23 cellular contexts compared by ENCODE assay signal in the genomic region with DNA sequence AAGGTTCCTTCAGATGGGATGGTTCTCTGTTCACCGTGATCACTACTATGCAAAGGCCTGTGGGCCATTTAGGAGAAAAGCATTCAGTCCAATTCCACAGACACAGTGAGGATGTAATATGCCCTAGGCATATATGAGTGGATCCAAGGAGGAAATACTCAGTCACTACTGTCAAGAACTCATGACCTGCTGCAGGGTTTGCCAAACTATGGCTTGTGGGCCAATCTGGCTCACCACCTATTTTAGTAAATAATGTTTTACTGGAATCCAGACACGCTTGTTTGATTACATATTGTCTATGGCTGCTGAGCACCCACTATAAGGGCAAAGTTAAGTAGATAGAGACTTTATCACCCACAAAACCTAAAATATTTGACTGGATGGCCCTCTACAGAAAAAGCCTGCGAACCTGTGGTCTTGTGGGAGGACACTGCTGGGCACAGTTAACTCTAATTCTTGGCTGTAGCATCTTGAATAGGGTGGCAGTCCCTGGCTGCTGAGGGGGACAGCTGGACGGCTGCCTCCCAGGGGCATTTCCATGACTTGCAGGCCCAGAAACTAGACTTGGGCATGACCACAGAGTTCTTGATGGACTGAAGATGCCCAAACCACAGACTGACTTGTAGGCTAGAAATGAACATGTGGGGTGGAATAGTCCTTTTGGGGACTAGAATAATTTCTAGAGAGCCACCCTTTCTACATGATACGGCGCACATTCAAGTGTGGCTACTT.
"Had no signal": no experiment of that assay in that cellular context is flagged by ENCODE, and none has a peak within 500 bp of the region (broad histone marks: within the 10 kb centered on the region; RNA-seq: fewer than 3 reads in every experiment).

No MANE protein-coding gene starts in this region.

- H3K27ac Mint-ChIP-seq: activated CD8-positive, alpha-beta T cell treated with anti-CD3 and anti-CD28 coated beads, Interleukin-2, amount 10 ng/mL, durations not matched to agents 7 days and 5 days; activated naive CD4-positive, alpha-beta T cell treated with anti-CD3 and anti-CD28 coated beads, Interleukin-2, amount 50 U/mL, for 72 hours; activated naive CD8-positive, alpha-beta T cell treated with anti-CD3 and anti-CD28 coated beads, Interleukin-2, amount 50 U/mL, for 24 hours had no signal

- H3K4me3 Mint-ChIP-seq: activated CD8-positive, alpha-beta T cell treated with anti-CD3 and anti-CD28 coated beads, Interleukin-2, amount 10 ng/mL, durations not matched to agents 7 days and 5 days; activated naive CD8-positive, alpha-beta T cell treated with anti-CD3 and anti-CD28 coated beads, Interleukin-2, amount 50 U/mL, for 24 hours; activated T-cell treated with anti-CD3 and anti-CD28 coated beads, Interleukin-2, amount 50 U/mL, for 4 hours had no signal

- H3K4me3 ChIP-seq: ascending aorta, body of pancreas, MG63 had no signal

- H3K27me3 ChIP-seq: ascending aorta, body of pancreas, MG63 had no signal

- H3K9me3 Mint-ChIP-seq: activated naive CD4-positive, alpha-beta T cell treated with anti-CD3 and anti-CD28 coated beads, Interleukin-2, amount 50 U/mL, for 72 hours; activated naive CD8-positive, alpha-beta T cell treated with anti-CD3 and anti-CD28 coated beads, Interleukin-2, amount 50 U/mL, for 24 hours; activated T-cell treated with anti-CD3 and anti-CD28 coated beads, Interleukin-2, amount 50 U/mL, for 4 hours had no signal

- FAIRE-seq: RCC 7860 had no signal

- ATAC-seq: activated CD4-positive, CD25-positive, alpha-beta regulatory T cell treated with anti-CD3 and anti-CD28 coated beads, Interleukin-2, amount 50 U/mL, for 24 hours; activated CD8-positive, alpha-beta T cell treated with anti-CD3 and anti-CD28 coated beads, Interleukin-2, amount 10 ng/mL, durations not matched to agents 7 days and 5 days; activated naive CD4-positive, alpha-beta T cell treated with anti-CD3 and anti-CD28 coated beads, Interleukin-2, amount 50 U/mL, for 72 hours; activated naive CD8-positive, alpha-beta T cell treated with anti-CD3 and anti-CD28 coated beads, Interleukin-2, amount 50 U/mL, for 24 hours; activated T-cell treated with anti-CD3 and anti-CD28 coated beads, Interleukin-2, amount 50 U/mL, for 4 hours; body of pancreas had no signal

- H3K36me3 Mint-ChIP-seq: activated naive CD4-positive, alpha-beta T cell treated with anti-CD3 and anti-CD28 coated beads, Interleukin-2, amount 50 U/mL, for 72 hours had no signal

- H3K4me1 ChIP-seq: ascending aorta, body of pancreas had no signal

- H3K27ac ChIP-seq: ascending aorta, body of pancreas, WERI-Rb-1 had no signal

- H3K36me3 ChIP-seq: ascending aorta, MG63, WERI-Rb-1 had no signal

- H3K9me3 ChIP-seq: ascending aorta, body of pancreas, MG63 had no signal

- DNase-seq: activated CD4-positive, alpha-beta T cell treated with anti-CD3 and anti-CD28 coated beads for 4 hours; activated CD8-positive, alpha-beta T cell treated with anti-CD3 and anti-CD28 coated beads, Interleukin-2, amount 10 ng/mL, durations not matched to agents 7 days and 5 days; activated effector memory CD4-positive, alpha-beta T cell treated with anti-CD3 and anti-CD28 coated beads, Interleukin-2, amount 50 U/mL, for 16 hours; activated naive CD4-positive, alpha-beta T cell treated with Interleukin-2 at 50 U/mL for 16 hours; activated naive CD8-positive, alpha-beta T cell treated with anti-CD3 and anti-CD28 coated beads, Interleukin-2, amount 50 U/mL, for 24 hours; activated T-cell treated with anti-CD3 and anti-CD28 coated beads, Interleukin-2, amount 50 U/mL, for 4 hours; amniotic stem cell; body of pancreas; MG63; MV-4-11; NCI-H1092 treated with DMSO at 0.1 percent for 48 hours; NCI-H1417 treated with DMSO at 0.1 percent for 48 hours; NCI-H2029 treated with DMSO at 0.1 percent for 48 hours; NCI-H510A treated with DMSO at 0.1 percent for 48 hours; NCI-H69; NK-92 treated with Interleukin-12 subunit alpha and Interleukin-12 subunit beta, amount 100 ng/mL, for 24 hours; T-helper 2 cell; T1000; WERI-Rb-1 had no signal

- H3K4me1 Mint-ChIP-seq: activated naive CD8-positive, alpha-beta T cell treated with anti-CD3 and anti-CD28 coated beads, Interleukin-2, amount 50 U/mL, for 24 hours had no signal
